ENCODE assay signal across 8 cellular contexts in the genomic region with DNA sequence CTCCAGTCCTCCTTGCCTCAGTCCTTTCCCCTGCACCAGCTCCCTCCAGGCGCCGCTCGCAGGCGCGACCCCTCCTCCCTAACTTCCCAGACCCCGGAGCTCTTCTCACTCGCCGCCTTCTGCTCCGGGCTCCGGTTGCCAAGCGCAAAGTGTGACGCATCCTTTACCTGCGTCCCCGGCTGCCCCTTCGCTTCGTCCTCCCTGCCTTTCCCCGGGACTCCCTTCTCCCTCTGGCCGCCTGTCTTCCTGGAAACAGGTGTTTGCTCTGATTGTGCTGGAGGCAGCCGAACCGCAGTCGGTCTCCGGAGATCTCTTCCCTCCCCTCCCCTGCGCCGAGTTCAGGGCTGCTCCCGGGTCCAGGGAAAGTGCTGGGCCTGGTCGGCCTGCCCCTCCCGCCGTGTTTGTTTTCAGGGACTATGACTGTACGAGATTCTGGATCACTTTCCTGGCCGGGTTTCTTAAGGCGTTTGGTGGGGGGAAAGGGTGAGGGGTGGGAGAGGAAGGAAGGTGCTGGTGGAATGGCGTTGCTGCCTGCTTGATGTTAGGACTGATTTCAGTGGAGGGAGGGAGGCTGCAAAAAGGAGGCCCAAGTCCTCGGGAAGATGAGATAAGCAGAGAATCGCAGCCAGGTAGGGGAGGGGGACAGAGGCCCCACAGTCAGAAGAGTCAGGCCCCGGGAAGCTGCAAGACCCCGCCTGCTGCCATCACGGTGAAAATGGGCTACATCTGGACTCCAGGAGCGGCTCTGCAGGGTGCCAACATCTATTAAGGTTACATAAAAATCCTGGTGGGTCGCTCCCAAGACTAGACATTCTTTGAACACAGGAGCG. TPM values are rescaled to one million over a fixed set of nuclear protein-coding genes. Genes with fewer than 3 reads are reported as not detected.
DNase-seq lines count a peak whose midpoint lies in the region; ATAC-seq and TF ChIP-seq lines count a peak whose summit lies in the region.

No MANE protein-coding gene starts in this region.

- no peaks in the 10 kb centered on the region for H4K20me1 ChIP-seq in mammary epithelial cell (ENCODE audit: insufficient read depth, low read length)

- ATAC-seq in lower lobe of right lung = peak; percentile 46 to 67
- no peak for ATAC-seq in HG03135 (IDR thresholded peaks at IDR 0.05; ENCODE audit: unreplicated experiment)
- ATAC-seq in GM21737 (IDR thresholded peaks at IDR 0.05; ENCODE audit: unreplicated experiment) = no peak

- TF ChIP-seq CTCF in mammary epithelial cell (conservative IDR thresholded peaks at IDR 0.05 in 1 of 2, IDR thresholded peaks at IDR 0.05 in 1 of 2; ENCODE audit: extremely low read depth in 1 of 2, insufficient read depth in 1 of 2, low read depth in 1 of 2, low read length in 2 of 2) = no peak
- no peak for TF ChIP-seq CTCF in lower lobe of right lung (IDR thresholded peaks at IDR 0.05)
- no peak for TF ChIP-seq CTCF in uterus (IDR thresholded peaks at IDR 0.05)

- intact Hi-C loops in mammary epithelial cell (cut with micrococcal nuclease) = no loop called here
- intact Hi-C loops in lower lobe of right lung (cut with DNase I) = no loop called here
- intact Hi-C loops in uterus (cut with DNase I; ENCODE audit: low total_unique reads) = no loop called here

- peaks cover 17% of the 10 kb centered on the region; the same call in 1 of the 2 replicates for H3K27me3 ChIP-seq in HUES64 (ENCODE audit: insufficient read depth, low read length)
- H3K27me3 ChIP-seq in mammary epithelial cell (ENCODE audit: insufficient read depth, low read length) = peaks cover 3% of the 10 kb centered on the region
- peaks cover 20% of the 10 kb centered on the region for H3K27me3 ChIP-seq in lower lobe of right lung (ENCODE audit: low read depth)
- peaks cover 0 to 5% of the 10 kb centered on the region in 2 donors for H3K27me3 ChIP-seq in uterus

- dilution Hi-C loops in mammary epithelial cell (cut with HindIII; ENCODE audit: low sequenced_read_pairs) = no loop called here

- no peaks in the 10 kb centered on the region for H3K79me2 ChIP-seq in mammary epithelial cell (ENCODE audit: insufficient read depth, low read length)

- peak; percentile 51 for DNase-seq in G401 (ENCODE audit: low spot score)
- no peak for DNase-seq in mammary epithelial cell
- DNase-seq in lower lobe of right lung = no peak
- DNase-seq in uterus = peak; percentile 19 to 24
- no peak for DNase-seq in NCI-H187 treated with DMSO at 0.1 percent for 48 hours (lab: John Stamatoyannopoulos, UW)

- H3K36me3 ChIP-seq in HUES64 (ENCODE audit: insufficient read depth, low read length) (no peaks in the 10 kb centered on the region), mammary epithelial cell (ENCODE audit: insufficient read depth, low read length) (no peaks in the 10 kb centered on the region), lower lobe of right lung (no peaks in the 10 kb centered on the region), uterus (no peaks in the 10 kb centered on the region)

- H3K4me3 ChIP-seq in HUES64 (ENCODE audit: low read length) (peak overlapping the region; percentile 97), mammary epithelial cell (replicated peaks in 1 of 3; ENCODE audit: insufficient read depth in 1 of 3, low read depth in 2 of 3, low read length in 3 of 3) (peak overlapping the region; percentile 18 to 46 (median 44)), lower lobe of right lung (peak overlapping the region; percentile 72), uterus (peak overlapping the region; percentile 52 to 59)

- no peak for TF ChIP-seq POLR2A in uterus (IDR thresholded peaks at IDR 0.05)

- no TSS peak for BruUV-seq in mammary epithelial cell (replicated peaks; lab: Mats Ljungman, UMichigan)

- in situ Hi-C loops in G401 (cut with HindIII; ENCODE audit: low sequenced_read_pairs) = no loop called here
- in situ Hi-C loops in mammary epithelial cell (cut with MboI; ENCODE audit: low sequenced_read_pairs in 2 of 2) = no loop called here

- CTCF ChIA-PET in mammary epithelial cell (lab: Charles Lee; ENCODE audit: low non-redundant PET) = no interaction called here

- WGBS in HUES64 = 1% methylated on average over 40 of the region's 40 CpGs
- WGBS in mammary epithelial cell (ENCODE audit: low coverage, missing lambda C conversion rate) = 12% methylated on average over 11 of the region's 40 CpGs

- H3K9ac ChIP-seq in HUES64 (ENCODE audit: low read depth, low read length) = peak overlapping the region; percentile 80
- no peak overlapping the region for H3K9ac ChIP-seq in mammary epithelial cell (ENCODE audit: insufficient read depth, low read length)

- H3K4me2 ChIP-seq in mammary epithelial cell (ENCODE audit: insufficient read depth, low read depth, low read length) = peak overlapping the region; percentile 78

- H2AFZ ChIP-seq in mammary epithelial cell (ENCODE audit: low read depth, low read length) = peak overlapping the region; percentile 78

- H3K27ac ChIP-seq in HUES64 (ENCODE audit: low read depth, low read length) = no peak overlapping the region
- H3K27ac ChIP-seq in mammary epithelial cell (ENCODE audit: insufficient read depth, low read depth, low read length) = no peak overlapping the region
- peak overlapping the region; percentile 83 for H3K27ac ChIP-seq in lower lobe of right lung
- H3K27ac ChIP-seq in uterus = peak overlapping the region; percentile 55 to 67

- H3K9me3 ChIP-seq in HUES64 (ENCODE audit: insufficient read depth, low read depth, low read length) (no peaks in the 10 kb centered on the region), mammary epithelial cell (replicated peaks; ENCODE audit: insufficient read depth, low read length) (peaks cover 10% of the 10 kb centered on the region), lower lobe of right lung (no peaks in the 10 kb centered on the region), uterus (no peaks in the 10 kb centered on the region)

- H3K4me1 ChIP-seq in HUES64 (ENCODE audit: insufficient read depth, low read length) (peaks cover 8% of the 10 kb centered on the region; the same call in 1 of the 2 replicates), mammary epithelial cell (ENCODE audit: insufficient read depth, low read length) (no peaks in the 10 kb centered on the region), lower lobe of right lung (no peaks in the 10 kb centered on the region), uterus (no peaks in the 10 kb centered on the region)

RNA-seq across cellular contexts. Expression of a gene that starts 0.9 kb away (rescaled TPM):
- total RNA-seq in G401 (2014; rRNA removed; shearing (Covaris generic)) = 0.62 and 1.6 TPM in 2 replicates
- polyA plus RNA-seq in HUES64 (2013, experiment 1 of 2) = 6.3 TPM
- 7.0 TPM for polyA plus RNA-seq in HUES64 (2013, experiment 2 of 2)
- 1 to 10 TPM; 1.1 to 4.3 TPM for total RNA-seq in mammary epithelial cell
- polyA plus RNA-seq in mammary epithelial cell = 0.12 TPM
- polyA minus RNA-seq in mammary epithelial cell = not detected
- 39.0 TPM for total RNA-seq in lower lobe of right lung
- total RNA-seq in uterus = 10 to 100 TPM in 2 of 4 donors, 1 to 10 TPM in 2; 2.6 to 19.1 (median 13.2) TPM

Comparison
In these comparisons a context has a peak if more than half of its experiments do, and no peak if none do; other contexts are left out.
1. DNase-seq: peak in G401 (single experiment) and uterus (2 of 2); none in mammary epithelial cell (single experiment), lower lobe of right lung (single experiment) and NCI-H187 treated with DMSO at 0.1 percent for 48 hours (single experiment).
2. H3K27ac ChIP-seq: peak in lower lobe of right lung (single experiment) and uterus (2 of 2); none in HUES64 (single experiment) and mammary epithelial cell (single experiment).
3. H3K4me3 ChIP-seq: peak in every context shown above with its lines; median percentile 97 in HUES64; 72 in lower lobe of right lung; 56 in uterus; 44 in mammary epithelial cell.
4. ATAC-seq: peak in lower lobe of right lung (2 of 2); none in HG03135 (single experiment) and GM21737 (single experiment).